8 cellular contexts compared by ENCODE assay signal in the genomic region with DNA sequence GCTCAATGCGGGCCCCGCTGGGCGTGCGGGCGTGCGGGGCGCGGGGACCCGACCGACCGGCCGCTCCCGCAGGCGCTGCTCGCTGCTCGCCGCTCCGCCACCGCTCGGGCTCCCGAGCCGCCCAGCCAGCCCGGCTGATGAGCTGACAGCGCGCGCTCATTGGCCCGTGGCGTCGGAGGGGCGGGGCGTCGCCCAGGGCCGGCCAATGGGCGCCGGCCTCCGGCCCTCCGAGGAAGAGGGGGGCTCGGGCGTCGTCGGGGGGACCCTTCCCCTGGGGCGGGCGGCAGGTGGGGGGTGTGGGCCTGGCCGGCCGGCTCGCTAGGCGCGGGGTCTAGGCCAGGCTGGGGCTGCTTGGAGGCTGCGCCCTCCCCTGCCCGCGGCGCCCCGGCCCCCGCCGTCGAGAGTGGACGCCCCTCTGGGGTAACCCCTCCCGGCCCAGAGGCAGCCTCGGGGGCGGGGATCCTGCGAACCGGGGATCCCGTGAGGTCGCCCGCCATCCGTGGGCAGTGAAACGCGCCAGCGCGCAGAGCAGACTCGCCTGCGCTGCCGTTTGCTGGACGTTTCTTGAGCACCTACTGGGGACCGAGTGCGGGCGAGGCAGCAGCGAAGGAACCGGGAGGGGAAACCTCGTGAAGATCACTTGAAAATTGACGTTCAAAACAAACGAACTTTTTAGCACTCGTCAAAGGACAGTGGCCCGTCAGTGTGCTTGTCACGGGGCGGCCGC. TPM values are rescaled to one million over a fixed set of nuclear protein-coding genes. Genes with fewer than 3 reads are reported as not detected.
A peak's percentile ranks its signal among the peaks of the same experiment; 100 is the strongest.
DNase-seq lines count a peak whose midpoint lies in the region; ATAC-seq, FAIRE-seq and TF ChIP-seq lines count a peak whose summit lies in the region.

TSS of gene SCUBE1 (minus strand) at position 111 of the 727 bp plus-strand sequence. CDS start 111 bp downstream, outside the sequence.

- H3K79me2 ChIP-seq in K562 (ENCODE audit: control insufficient read depth, insufficient read depth, low read length) = no peaks in the 10 kb centered on the region

- no peaks in the 10 kb centered on the region for H3K9me1 ChIP-seq in K562 (ENCODE audit: control insufficient read depth, insufficient read depth, low read length)

- H3K9me3 ChIP-seq in HUES48 (ENCODE audit: control insufficient read depth, insufficient read depth, low read length) (no peaks in the 10 kb centered on the region), K562 (replicated peaks; ENCODE audit: control insufficient read depth, insufficient read depth, low read depth, low read length) (no peaks in the 10 kb centered on the region)

- BruUV-seq in K562 (replicated peaks; lab: Mats Ljungman, UMichigan) = no TSS peak

- FAIRE-seq in K562 (lab: Jason Lieb, UNC) = no peak

- peak; percentile 2 for DNase-seq in ACHN
- peak in 4 of 5 donors; percentile 23 to 53 (median 29) for DNase-seq in T-helper 1 cell
- peak; percentile 50 to 92 (median 89) for DNase-seq in K562 (ENCODE audit: extremely low read depth in 1 of 4, low spot score in 3 of 4)
- peak; percentile 75 for DNase-seq in islet precursor cell
- DNase-seq in stimulated activated CD4-positive, alpha-beta T cell treated with anti-CD3 and anti-CD28 coated beads, Interleukin-4, amount 100 ng/mL, for 48 hours (ENCODE audit: low read depth in 2 of 2) = peak; percentile 37 to 40

- in situ Hi-C loops in ACHN (cut with HindIII; ENCODE audit: low pct_ligation_motif_present, low pct_unique_long_range_greater_than_20kb, low sequenced_read_pairs) (no loop called here), K562 (cut with MboI) (no loop called here)

- no peak for TF ChIP-seq CTCF in K562 (IDR thresholded peaks at IDR 0.05 in 2 of 3, conservative IDR thresholded peaks at IDR 0.05 in 1 of 3; ENCODE audit: insufficient read depth in 2 of 3, low read depth in 1 of 3, low read length in 3 of 3)

- H4K20me1 ChIP-seq in K562 (replicated peaks; ENCODE audit: control insufficient read depth, insufficient read depth, low read length) = no peaks in the 10 kb centered on the region; the same call in 1 of the 2 replicates

- no peaks in the 10 kb centered on the region for H3K36me3 ChIP-seq in HUES48 (ENCODE audit: control insufficient read depth, insufficient read depth, low read length)
- no peaks in the 10 kb centered on the region for H3K36me3 ChIP-seq in K562 (ENCODE audit: control insufficient read depth, insufficient read depth, low read length)

- H3K4me3 ChIP-seq in HUES48 (ENCODE audit: low read depth, low read length) (peak within 1 kb of the TSS; percentile 48; the same call in 1 of the 2 replicates), K562 (no peak within 1 kb of the TSS)

- ATAC-seq in K562 = peak; percentile 95
- no peak for ATAC-seq in GM18505 (IDR thresholded peaks at IDR 0.05; ENCODE audit: unreplicated experiment)
- ATAC-seq in GM21619 (IDR thresholded peaks at IDR 0.05; ENCODE audit: unreplicated experiment) = no peak

- POLR2A ChIA-PET in K562 (lab: Yijun Ruan, JAX) = interaction anchor here (0.6 to 1.3 kb wide), 3 partner anchors 41 to 97 kb away, joined by 3 to 4 read pairs (median 4); no protein-coding TSS in a partner anchor

- no peaks in the 10 kb centered on the region for H3K4me1 ChIP-seq in HUES48 (ENCODE audit: control insufficient read depth, insufficient read depth, low read length)
- H3K4me1 ChIP-seq in K562 (replicated peaks in 1 of 2; ENCODE audit: control insufficient read depth in 2 of 2, insufficient read depth in 2 of 2, low read length in 2 of 2) = peaks cover 9 to 21% of the 10 kb centered on the region in 2 experiments; a peak in 4 of 5 replicates

- intact Hi-C loops in K562 (cut with micrococcal nuclease) = no loop called here

- H3K27me3 ChIP-seq in HUES48 (ENCODE audit: control insufficient read depth, insufficient read depth, low read length) (peaks cover 52% of the 10 kb centered on the region), K562 (ENCODE audit: control insufficient read depth in 2 of 2, insufficient read depth in 2 of 2, low read length in 2 of 2) (peaks cover 0 to 15% of the 10 kb centered on the region in 2 experiments; a peak in 2 of 5 replicates)

- 6% methylated on average over 7 of the region's 87 CpGs for WGBS in K562 (ENCODE audit: insufficient coverage, low coverage, missing lambda C conversion rate)

- TF ChIP-seq RAD21 in K562 (CRISPR knock-in tag; conservative IDR thresholded peaks at IDR 0.05 in 1 of 2, IDR thresholded peaks at IDR 0.05 in 1 of 2) = no peak

- TF ChIP-seq POLR2A in K562 (conservative IDR thresholded peaks at IDR 0.05) (no peak), GM18505 (IDR thresholded peaks at IDR 0.05; ENCODE audit: borderline replicate concordance, extremely low read depth, insufficient read depth, insufficient read length) (no peak)

- H3K4me2 ChIP-seq in K562 (ENCODE audit: insufficient read depth, low read length) = no peak within 1 kb of the TSS

- no peak within 1 kb of the TSS for H2AFZ ChIP-seq in K562 (ENCODE audit: low read depth, low read length)

- H3K27ac ChIP-seq in HUES48 (ENCODE audit: low read depth, low read length) = no peak within 1 kb of the TSS
- no peak within 1 kb of the TSS for H3K27ac ChIP-seq in K562 (ENCODE audit: extremely low read depth, low read depth, low read length)

- CTCF ChIA-PET in K562 (lab: Yijun Ruan, JAX; ENCODE audit: low intra/inter-chr PET ratio) = no interaction called here

- TF ChIP-seq EP300 in K562 (IDR thresholded peaks at IDR 0.05; ENCODE audit: low read length) = no peak

- H3K9ac ChIP-seq in HUES48 (ENCODE audit: low read depth, low read length) (no peak within 1 kb of the TSS), K562 (ENCODE audit: insufficient read depth in 1 of 2, low read depth in 2 of 2, low read length in 2 of 2) (no peak within 1 kb of the TSS)

TF ChIP-seq in K562, 482 proteins besides CTCF, POLR2A, EP300 and RAD21:
- no peak for TF ChIP-seq HMG20B (CRISPR knock-in tag; IDR thresholded peaks at IDR 0.05)
- TF ChIP-seq, protein P1, sequence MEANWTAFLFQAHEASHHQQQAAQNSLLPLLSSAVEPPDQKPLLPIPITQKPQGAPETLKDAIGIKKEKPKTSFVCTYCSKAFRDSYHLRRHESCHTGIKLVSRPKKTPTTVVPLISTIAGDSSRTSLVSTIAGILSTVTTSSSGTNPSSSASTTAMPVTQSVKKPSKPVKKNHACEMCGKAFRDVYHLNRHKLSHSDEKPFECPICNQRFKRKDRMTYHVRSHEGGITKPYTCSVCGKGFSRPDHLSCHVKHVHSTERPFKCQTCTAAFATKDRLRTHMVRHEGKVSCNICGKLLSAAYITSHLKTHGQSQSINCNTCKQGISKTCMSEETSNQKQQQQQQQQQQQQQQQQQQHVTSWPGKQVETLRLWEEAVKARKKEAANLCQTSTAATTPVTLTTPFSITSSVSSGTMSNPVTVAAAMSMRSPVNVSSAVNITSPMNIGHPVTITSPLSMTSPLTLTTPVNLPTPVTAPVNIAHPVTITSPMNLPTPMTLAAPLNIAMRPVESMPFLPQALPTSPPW (CRISPR knock-in tag; IDR thresholded peaks at IDR 0.05) = peak; percentile 43
- peak; percentile 53 for TF ChIP-seq NFYB (IDR thresholded peaks at IDR 0.05; ENCODE audit: extremely low read depth, insufficient read length)
- TF ChIP-seq SP2 (IDR thresholded peaks at IDR 0.05; ENCODE audit: extremely low read depth, low read depth, low read length, poor library complexity, severe bottlenecking) = peak; percentile 36
- peak; percentile 99 for TF ChIP-seq RBM25 (IDR thresholded peaks at IDR 0.05; ENCODE audit: low read depth, low read length, severe bottlenecking)
- no peak for TF ChIP-seq CAMTA2 (CRISPR knock-in tag; conservative IDR thresholded peaks at IDR 0.05)
- TF ChIP-seq FOS (IDR thresholded peaks at IDR 0.05; ENCODE audit: extremely low read depth, insufficient read length) = peak; percentile 32
- TF ChIP-seq KLF1 (tag; IDR thresholded peaks at IDR 0.05) = no peak
- no peak for TF ChIP-seq ZNF639 (CRISPR knock-in tag; conservative IDR thresholded peaks at IDR 0.05 in 1 of 2, IDR thresholded peaks at IDR 0.05 in 1 of 2)

RNA-seq across cellular contexts. Expression of gene SCUBE1, which starts in this region (rescaled TPM):
- 2.0 TPM in 1 of 2 replicates, not detected in the other for total RNA-seq in K562 (2011; cell fraction: chromatin; rRNA removed; ENCODE audit: low replicate concordance)
- total RNA-seq in K562 (2011; cell fraction: nucleolus; rRNA removed) = 0.17 and 0.66 TPM in 2 replicates
- 0.07 and 0.76 TPM in 2 replicates for total RNA-seq in K562 (2011; cell fraction: nucleoplasm; rRNA removed)
- total RNA-seq in K562 (2014; rRNA removed) (under 0.01 TPM in 1 of 2 replicates, not detected in the other), K562 (2014; rRNA removed; fragmentation: Illumina TruSeq; extraction: Trizol) (not detected in 2 replicates), K562 (2015; rRNA removed; fragmentation: Illumina TruSeq; extraction: Trizol) (0.04 TPM in 1 of 2 replicates, not detected in the other), K562 (2021) (0.02 and 0.29 TPM in 2 replicates)
- polyA plus RNA-seq in K562 (2011; rRNA removed) (0.01 and 0.47 TPM in 2 replicates), K562 (2014; fragmentation: Illumina TruSeq; extraction: Trizol) (0.03 TPM in 1 of 2 replicates, not detected in the other), K562 (2014; fragmentation: Nextera tagmentation; extraction: Ambion mirVana) (not detected), K562 (2014; rRNA removed) (not detected in 2 replicates)
- 0.19 and 0.27 TPM in 2 replicates for polyA plus RNA-seq in K562 (2011; cell fraction: cytosol; rRNA removed)
- 0.44 and 2.2 TPM in 2 replicates for polyA plus RNA-seq in K562 (2011; cell fraction: nucleus; rRNA removed)
- 0.04 and 0.11 TPM in 2 replicates for polyA plus RNA-seq in K562 (2012)
- 0.24 and 0.70 TPM in 2 replicates for polyA minus RNA-seq in K562 (2011; rRNA and poly(A)+ RNA removed)
- polyA minus RNA-seq in K562 (2011; cell fraction: cytosol; rRNA and poly(A)+ RNA removed) = 0.76 TPM in 1 of 2 replicates, not detected in the other
- polyA minus RNA-seq in K562 (2011; cell fraction: nucleus; rRNA and poly(A)+ RNA removed) = 0.33 and 0.40 TPM in 2 replicates

Comparison
In these comparisons a context has a peak if more than half of its experiments do, and no peak if none do; other contexts are left out.
1. DNase-seq: peak in every context shown above with its lines; median percentile 89 in K562; 75 in islet precursor cell; 38 in stimulated activated CD4-positive, alpha-beta T cell treated with anti-CD3 and anti-CD28 coated beads, Interleukin-4, amount 100 ng/mL, for 48 hours; 29 in T-helper 1 cell; 2 in ACHN.